18 cellular contexts compared by ENCODE assay signal in genomic region chr10:132140167-132140925, GRCh38.
"Had no signal": no experiment of that assay in that cellular context is flagged by ENCODE, and none has a peak within 500 bp of the region (broad histone marks: within the 10 kb centered on the region; RNA-seq: fewer than 3 reads in every experiment).

No MANE protein-coding gene starts in this region.

- DNase-seq: activated CD4-positive, alpha-beta memory T cell treated with anti-CD3 and anti-CD28 coated beads, Interleukin-2, amount 10 ng/mL, durations not matched to agents 7 days and 5 days; activated T-cell treated with anti-CD3 and anti-CD28 coated beads, Interleukin-2, amount 50 U/mL, for 24 hours; amniotic stem cell; central memory CD4-positive, alpha-beta T cell; cortex of kidney; effector memory CD4-positive, alpha-beta T cell; foreskin keratinocyte; mammary epithelial cell; stimulated activated CD4-positive, alpha-beta T cell treated with anti-CD3 and anti-CD28 coated beads, Interleukin-4, amount 100 ng/mL, for 1 hour; stimulated activated naive B cell treated with anti-CD40 and anti-IgM and Interleukin-4, amounts not matched to agents 10 μg/mL and 1 μg/mL and 100 μg/mL, for 72 hours; substantia nigra; SW 1271; T-helper 9 cell; transverse colon had no signal

- H3K4me1 Mint-ChIP-seq: activated CD4-positive, alpha-beta memory T cell treated with anti-CD3 and anti-CD28 coated beads, Interleukin-2, amount 10 ng/mL, durations not matched to agents 7 days and 5 days had no signal

- H3K27ac Mint-ChIP-seq: activated CD4-positive, alpha-beta memory T cell treated with anti-CD3 and anti-CD28 coated beads, Interleukin-2, amount 10 ng/mL, durations not matched to agents 7 days and 5 days; activated naive CD8-positive, alpha-beta T cell; activated T-cell treated with anti-CD3 and anti-CD28 coated beads, Interleukin-2, amount 50 U/mL, for 24 hours; naive thymus-derived CD8-positive, alpha-beta T cell; progenitor cell of endocrine pancreas; stimulated activated naive B cell treated with anti-CD40 and anti-IgM and Interleukin-4, amounts not matched to agents 10 μg/mL and 1 μg/mL and 100 μg/mL, for 72 hours had no signal

- ATAC-seq: body of pancreas; foreskin keratinocyte; naive thymus-derived CD8-positive, alpha-beta T cell; stimulated activated naive B cell treated with anti-CD40 and anti-IgM and Interleukin-4, amounts not matched to agents 10 μg/mL and 1 μg/mL and 100 μg/mL, for 72 hours had no signal

- H3K9me3 Mint-ChIP-seq: activated CD4-positive, alpha-beta memory T cell treated with anti-CD3 and anti-CD28 coated beads, Interleukin-2, amount 10 ng/mL, durations not matched to agents 7 days and 5 days; activated T-cell treated with anti-CD3 and anti-CD28 coated beads, Interleukin-2, amount 50 U/mL, for 24 hours; naive thymus-derived CD8-positive, alpha-beta T cell; stimulated activated naive B cell treated with anti-CD40 and anti-IgM and Interleukin-4, amounts not matched to agents 10 μg/mL and 1 μg/mL and 100 μg/mL, for 72 hours had no signal

- H3K4me1 ChIP-seq: body of pancreas, foreskin keratinocyte, transverse colon had no signal

- H3K36me3 ChIP-seq: transverse colon had no signal

- H3K27me3 Mint-ChIP-seq: activated CD4-positive, alpha-beta memory T cell treated with anti-CD3 and anti-CD28 coated beads, Interleukin-2, amount 10 ng/mL, durations not matched to agents 7 days and 5 days had no signal

- H3K4me3 Mint-ChIP-seq: activated CD4-positive, alpha-beta memory T cell treated with anti-CD3 and anti-CD28 coated beads, Interleukin-2, amount 10 ng/mL, durations not matched to agents 7 days and 5 days; activated naive CD8-positive, alpha-beta T cell; activated T-cell treated with anti-CD3 and anti-CD28 coated beads, Interleukin-2, amount 50 U/mL, for 24 hours; naive thymus-derived CD8-positive, alpha-beta T cell; stimulated activated naive B cell treated with anti-CD40 and anti-IgM and Interleukin-4, amounts not matched to agents 10 μg/mL and 1 μg/mL and 100 μg/mL, for 72 hours had no signal

- H3K4me3 ChIP-seq: body of pancreas, transverse colon had no signal

- H3K27me3 ChIP-seq: body of pancreas, foreskin keratinocyte had no signal

- H3K27ac ChIP-seq: body of pancreas, foreskin keratinocyte, transverse colon had no signal

- H3K9me3 ChIP-seq: body of pancreas, transverse colon had no signal

- H3K36me3 Mint-ChIP-seq: activated naive CD8-positive, alpha-beta T cell; naive thymus-derived CD8-positive, alpha-beta T cell; stimulated activated naive B cell treated with anti-CD40 and anti-IgM and Interleukin-4, amounts not matched to agents 10 μg/mL and 1 μg/mL and 100 μg/mL, for 72 hours had no signal
